8 cellular contexts compared by ENCODE assay signal in the genomic region with DNA sequence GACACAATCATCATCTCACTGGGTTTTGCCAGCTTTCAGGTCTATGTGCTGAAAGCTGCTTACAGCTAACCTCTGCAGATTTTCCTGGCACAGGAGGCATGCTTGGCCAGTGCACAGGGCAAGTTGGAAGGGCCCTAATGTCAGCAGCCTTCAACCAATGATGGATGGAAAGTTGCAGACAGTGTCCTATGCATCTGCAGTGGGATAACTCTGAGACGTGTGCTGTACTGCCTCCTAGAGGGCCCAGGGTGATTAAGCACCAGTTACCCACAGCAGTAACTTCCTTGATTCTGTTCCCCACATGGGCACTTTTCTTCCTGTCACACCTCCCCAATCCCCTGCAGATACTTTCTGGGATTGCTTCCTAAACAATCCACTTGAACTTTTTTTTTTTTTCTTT. TPM values are rescaled to one million over a fixed set of nuclear protein-coding genes. Genes with fewer than 3 reads are reported as not detected.
DNase-seq lines count a peak whose midpoint lies in the region; ATAC-seq, FAIRE-seq and TF ChIP-seq lines count a peak whose summit lies in the region.

No MANE protein-coding gene starts in this region.

- H3K27me3 ChIP-seq in AG04450 (ENCODE audit: control insufficient read depth, insufficient read depth, low read length): peaks cover 2% of the 10 kb centered on the region
- no peaks in the 10 kb centered on the region for H3K27me3 ChIP-seq in Karpas-422 (ENCODE audit: low read length)
- H3K27me3 ChIP-seq in GM12878 (replicated peaks in 1 of 2; ENCODE audit: control insufficient read depth in 2 of 2, insufficient read depth in 2 of 2, low read length in 1 of 2): no peaks in the 10 kb centered on the region

- no TSS peak for BruUV-seq in GM12878 (replicated peaks; lab: Mats Ljungman, UMichigan)

- SMC1A ChIA-PET in GM12878 (lab: Charles Lee; ENCODE audit: uncharacterized antibody, unreplicated experiment): interaction anchor here (0.8 to 4.3 kb wide), 4 partner anchors 15 to 124 kb away, joined by 3 to 29 read pairs (median 13); no protein-coding TSS in a partner anchor

- TF ChIP-seq EP300 in GM12878 (IDR thresholded peaks at IDR 0.05; ENCODE audit: borderline replicate concordance in 1 of 2, control insufficient read depth in 1 of 2, low read depth in 2 of 2, low read length in 2 of 2): no peak

- CTCF ChIA-PET in AG04450 (lab: Charles Lee): interaction anchor here (0.6 to 1.1 kb wide), 2 partner anchors 16 to 28 kb away, joined by 3 to 4 read pairs; no protein-coding TSS in a partner anchor
- CTCF ChIA-PET in GM12878 (lab: Yijun Ruan, JAX): interaction anchor here (1.0 to 5.4 kb wide), 4 partner anchors 15 to 66 kb away, joined by 3 to 45 read pairs (median 5); no protein-coding TSS in a partner anchor

- no peak overlapping the region for H3K27ac Mint-ChIP-seq in osteocyte (ENCODE audit: unreplicated experiment)

- H3K4me1 ChIP-seq in Karpas-422 (ENCODE audit: low read length) (no peaks in the 10 kb centered on the region), GM12878 (ENCODE audit: control insufficient read depth, insufficient read depth, low read length) (no peaks in the 10 kb centered on the region)

- peak; percentile 95 for ATAC-seq in GM12878

- H3K4me3 ChIP-seq in AG04450 (ENCODE audit: low read depth, low read length) (no peak overlapping the region), Karpas-422 (ENCODE audit: low read length) (no peak overlapping the region), GM12878 (no peak overlapping the region)

- TF ChIP-seq POLR2A in GM12891 (IDR thresholded peaks at IDR 0.05; ENCODE audit: low read depth, low read length) (no peak), GM12878 (IDR thresholded peaks at IDR 0.05; ENCODE audit: low read depth, low read length) (no peak)

- RAD21 ChIA-PET in GM12878 (lab: Charles Lee; ENCODE audit: unreplicated experiment): interaction anchor here (1.5 to 2.0 kb wide), 3 partner anchors 15 to 22 kb away, joined by 4 to 9 read pairs (median 5); no protein-coding TSS in a partner anchor

- H3K4me3 Mint-ChIP-seq in osteocyte (ENCODE audit: unreplicated experiment): no peak overlapping the region

- TF ChIP-seq CTCF in AG04450 (IDR thresholded peaks at IDR 0.05; ENCODE audit: low read depth, low read length): peak; percentile 32
- TF ChIP-seq CTCF in GM12878 (IDR thresholded peaks at IDR 0.05 in 2 of 3, conservative IDR thresholded peaks at IDR 0.05 in 1 of 3; ENCODE audit: control insufficient read depth in 2 of 3, extremely low read depth in 1 of 3, insufficient read depth in 1 of 3, low read depth in 3 of 3, low read length in 3 of 3): peak; percentile 64 to 81 (median 70); a peak in 5 of 6 replicates
- TF ChIP-seq CTCF in osteocyte (IDR thresholded peaks at IDR 0.05): peak; percentile 36

- H3K9me3 ChIP-seq in AG04450 (ENCODE audit: control insufficient read depth, insufficient read depth, low read length) (no peaks in the 10 kb centered on the region), Karpas-422 (ENCODE audit: low read length) (no peaks in the 10 kb centered on the region), GM12878 (replicated peaks; ENCODE audit: control insufficient read depth, insufficient read depth, low read length) (no peaks in the 10 kb centered on the region)

- H3K4me2 ChIP-seq in Karpas-422 (ENCODE audit: low read depth, low read length, poor library complexity, severe bottlenecking): no peak overlapping the region
- H3K4me2 ChIP-seq in GM12878 (ENCODE audit: control insufficient read depth, insufficient read depth): no peak overlapping the region

- 0% methylated on average over 1 of the region's 1 CpG for WGBS in GM12878 (ENCODE audit: insufficient coverage, insufficient replicate concordance, low lambda C conversion rate, missing lambda C conversion rate)

- POLR2A ChIA-PET in AG04450 (lab: Yijun Ruan, JAX) (no interaction called here), GM12878 (lab: Charles Lee) (no interaction called here)

- no peaks in the 10 kb centered on the region for H3K9me2 ChIP-seq in Karpas-422 (replicated peaks; ENCODE audit: insufficient read depth, low read length)

- no peak overlapping the region for H3K9ac ChIP-seq in Karpas-422 (ENCODE audit: low read length)
- no peak overlapping the region for H3K9ac ChIP-seq in GM12878 (ENCODE audit: control insufficient read depth, insufficient read depth, low read length)

- H3K9me3 Mint-ChIP-seq in osteocyte (ENCODE audit: unreplicated experiment): no peaks in the 10 kb centered on the region

- H3K27me3 Mint-ChIP-seq in osteocyte (ENCODE audit: unreplicated experiment): peaks cover 26% of the 10 kb centered on the region

- no peak overlapping the region for H2AFZ ChIP-seq in Karpas-422 (ENCODE audit: low read length)
- H2AFZ ChIP-seq in GM12878 (ENCODE audit: control insufficient read depth, low read depth, low read length): no peak overlapping the region

- no peak for DNase-seq in AG04450 (ENCODE audit: low read depth, low spot score)
- peak; percentile 47 for DNase-seq in GM12891 (ENCODE audit: insufficient read length, low spot score)
- DNase-seq in Karpas-422: peak; percentile 78
- no peak for DNase-seq in GM12878 (ENCODE audit: low read depth, low spot score)
- DNase-seq in osteocyte (ENCODE audit: extremely low spot score, unreplicated experiment): no peak
- no peak for DNase-seq in NCI-H1105 treated with DMSO at 0.1 percent for 48 hours (lab: John Stamatoyannopoulos, UW)
- DNase-seq in hippocampal formation (lab: John Stamatoyannopoulos, UW): no peak
- DNase-seq in effector CD4-positive, alpha-beta T cell: no peak

- intact Hi-C loops in GM12878 (cut with micrococcal nuclease; ENCODE audit: unreplicated experiment): no loop called here

- no peaks in the 10 kb centered on the region for H3K36me3 Mint-ChIP-seq in osteocyte (ENCODE audit: unreplicated experiment)

- H3K36me3 ChIP-seq in Karpas-422 (ENCODE audit: insufficient read depth, low read length) (no peaks in the 10 kb centered on the region), GM12878 (ENCODE audit: control insufficient read depth in 2 of 2, insufficient read depth in 2 of 2, low read length in 1 of 2) (no peaks in the 10 kb centered on the region)

- peak; percentile 71 for TF ChIP-seq RAD21 in GM12878 (IDR thresholded peaks at IDR 0.05; ENCODE audit: insufficient read depth, low read depth, low read length)

- no peaks in the 10 kb centered on the region for H3K4me1 Mint-ChIP-seq in osteocyte (ENCODE audit: unreplicated experiment)

- FAIRE-seq in GM12891 (lab: Jason Lieb, UNC): peak; percentile 60
- no peak for FAIRE-seq in GM12878 (lab: Jason Lieb, UNC)

- H3K79me2 ChIP-seq in Karpas-422 (ENCODE audit: low read length): no peaks in the 10 kb centered on the region
- H3K79me2 ChIP-seq in GM12878 (ENCODE audit: control insufficient read depth, insufficient read depth, low read length): no peaks in the 10 kb centered on the region

- H3K27ac ChIP-seq in AG04450 (ENCODE audit: low read depth, low read length) (no peak overlapping the region), Karpas-422 (ENCODE audit: low read length) (no peak overlapping the region), GM12878 (ENCODE audit: control insufficient read depth, insufficient read depth) (no peak overlapping the region)

- H4K20me1 ChIP-seq in Karpas-422 (ENCODE audit: insufficient read depth, low read depth, low read length) (0 out of 2 replicates have a peak, but pooled peaks cover 4% of the 10 kb centered on the region), GM12878 (ENCODE audit: control insufficient read depth, insufficient read depth) (no peaks in the 10 kb centered on the region)

- in situ Hi-C loops in GM12878 (cut with MboI): no loop called here

RNA-seq across cellular contexts. Expression of gene OVOL2, which starts 38.6 kb away (rescaled TPM):
- polyA plus RNA-seq in AG04450 (2011; rRNA removed) (not detected in 2 replicates), GM12878 (2011; rRNA removed) (not detected in 2 replicates), GM12878 (2014; fragmentation: Illumina TruSeq; extraction: Trizol) (not detected in 2 replicates), GM12878 (2014; fragmentation: Nextera tagmentation; extraction: Ambion mirVana) (not detected), GM12878 (2014; rRNA removed) (not detected in 2 replicates), GM12878 (2016; fragmentation: Nextera tagmentation; extraction: Ambion mirVana) (not detected)
- polyA minus RNA-seq in AG04450 (2011; rRNA and poly(A)+ RNA removed): not detected in 2 replicates
- not detected for polyA plus RNA-seq in GM12891 (2012; ENCODE audit: low read depth, missing spikeins)
- total RNA-seq in Karpas-422 (2014; rRNA removed; shearing (Covaris generic); ENCODE audit: low replicate concordance): not detected in 2 replicates
- not detected in 2 replicates for total RNA-seq in GM12878 (2013; cell fraction: nucleolus; rRNA removed)
- total RNA-seq in GM12878 (2014; rRNA removed) (not detected in 2 replicates), GM12878 (2014; rRNA removed; fragmentation: Illumina TruSeq; extraction: Trizol) (not detected in 2 replicates), GM12878 (2021) (not detected in 2 replicates), osteocyte (not detected in 2 replicates)
- not detected for polyA plus RNA-seq in GM12878 (2011; ENCODE audit: low read depth)
- not detected in 2 replicates for polyA plus RNA-seq in GM12878 (2011; cell fraction: cytosol; rRNA removed)
- polyA plus RNA-seq in GM12878 (2011; cell fraction: nucleus; rRNA removed): not detected in 2 replicates
- polyA plus RNA-seq in GM12878 (2012): not detected in 2 replicates
- polyA minus RNA-seq in GM12878 (2011; rRNA and poly(A)+ RNA removed): not detected in 2 replicates
- polyA minus RNA-seq in GM12878 (2011; cell fraction: cytosol; rRNA and poly(A)+ RNA removed): not detected in 2 replicates
- not detected in 2 replicates for polyA minus RNA-seq in GM12878 (2011; cell fraction: nucleus; rRNA and poly(A)+ RNA removed)

RNA-seq across cellular contexts. Expression of gene MGME1, which starts 50.2 kb away (rescaled TPM):
- polyA plus RNA-seq in AG04450 (2011; rRNA removed) (9.9 and 13.5 TPM in 2 replicates), GM12878 (2011; rRNA removed) (35.2 and 46.4 TPM in 2 replicates), GM12878 (2014; fragmentation: Illumina TruSeq; extraction: Trizol) (44.8 and 48.9 TPM in 2 replicates), GM12878 (2014; fragmentation: Nextera tagmentation; extraction: Ambion mirVana) (10 to 100 TPM; 13.4 to 14.1 TPM), GM12878 (2014; rRNA removed) (21.2 and 24.7 TPM in 2 replicates), GM12878 (2016; fragmentation: Nextera tagmentation; extraction: Ambion mirVana) (10 to 100 TPM; 37.9 to 40.8 TPM)
- 8.7 and 11.0 TPM in 2 replicates for polyA minus RNA-seq in AG04450 (2011; rRNA and poly(A)+ RNA removed)
- polyA plus RNA-seq in GM12891 (2012; ENCODE audit: low read depth, missing spikeins): 21.8 TPM
- 23.3 and 26.5 TPM in 2 replicates for total RNA-seq in Karpas-422 (2014; rRNA removed; shearing (Covaris generic); ENCODE audit: low replicate concordance)
- total RNA-seq in GM12878 (2013; cell fraction: nucleolus; rRNA removed): 31.0 and 35.6 TPM in 2 replicates
- total RNA-seq in GM12878 (2014; rRNA removed) (15.7 and 18.0 TPM in 2 replicates), GM12878 (2014; rRNA removed; fragmentation: Illumina TruSeq; extraction: Trizol) (33.6 and 33.7 TPM in 2 replicates), GM12878 (2021) (26.8 and 27.6 TPM in 2 replicates), osteocyte (38.5 and 40.5 TPM in 2 replicates)
- polyA plus RNA-seq in GM12878 (2011; ENCODE audit: low read depth): 24.8 TPM
- polyA plus RNA-seq in GM12878 (2011; cell fraction: cytosol; rRNA removed): 16.6 and 18.2 TPM in 2 replicates
- polyA plus RNA-seq in GM12878 (2011; cell fraction: nucleus; rRNA removed): 15.8 and 17.2 TPM in 2 replicates
- 23.4 and 24.9 TPM in 2 replicates for polyA plus RNA-seq in GM12878 (2012)
- polyA minus RNA-seq in GM12878 (2011; rRNA and poly(A)+ RNA removed): 23.3 and 27.0 TPM in 2 replicates
- 14.6 and 16.2 TPM in 2 replicates for polyA minus RNA-seq in GM12878 (2011; cell fraction: cytosol; rRNA and poly(A)+ RNA removed)
- 18.8 and 21.9 TPM in 2 replicates for polyA minus RNA-seq in GM12878 (2011; cell fraction: nucleus; rRNA and poly(A)+ RNA removed)

RNA-seq across cellular contexts. Expression of gene SNX5, which starts 50.5 kb away (rescaled TPM):
- 109 and 150 TPM in 2 replicates for polyA plus RNA-seq in AG04450 (2011; rRNA removed)
- 96.3 and 104 TPM in 2 replicates for polyA minus RNA-seq in AG04450 (2011; rRNA and poly(A)+ RNA removed)
- 178 TPM for polyA plus RNA-seq in GM12891 (2012; ENCODE audit: low read depth, missing spikeins)
- total RNA-seq in Karpas-422 (2014; rRNA removed; shearing (Covaris generic); ENCODE audit: low replicate concordance): 195 and 298 TPM in 2 replicates
- 632 and 668 TPM in 2 replicates for total RNA-seq in GM12878 (2013; cell fraction: nucleolus; rRNA removed)
- total RNA-seq in GM12878 (2014; rRNA removed): 254 and 275 TPM in 2 replicates
- total RNA-seq in GM12878 (2014; rRNA removed; fragmentation: Illumina TruSeq; extraction: Trizol): 303 and 316 TPM in 2 replicates
- 216 and 236 TPM in 2 replicates for total RNA-seq in GM12878 (2021)
- polyA plus RNA-seq in GM12878 (2011; ENCODE audit: low read depth): 155 TPM
- 288 and 497 TPM in 2 replicates for polyA plus RNA-seq in GM12878 (2011; rRNA removed)
- polyA plus RNA-seq in GM12878 (2011; cell fraction: cytosol; rRNA removed): 153 and 185 TPM in 2 replicates
- polyA plus RNA-seq in GM12878 (2011; cell fraction: nucleus; rRNA removed): 284 and 322 TPM in 2 replicates
- 206 and 209 TPM in 2 replicates for polyA plus RNA-seq in GM12878 (2012)
- 301 and 362 TPM in 2 replicates for polyA plus RNA-seq in GM12878 (2014; fragmentation: Illumina TruSeq; extraction: Trizol)
- 100 to 1,000 TPM in 1 of 2 experiments, 10 to 100 TPM in 1; 92.9 to 152 TPM for polyA plus RNA-seq in GM12878 (2014; fragmentation: Nextera tagmentation; extraction: Ambion mirVana)
- 242 and 292 TPM in 2 replicates for polyA plus RNA-seq in GM12878 (2014; rRNA removed)
- polyA plus RNA-seq in GM12878 (2016; fragmentation: Nextera tagmentation; extraction: Ambion mirVana): 100 to 1,000 TPM; 154 to 178 TPM
- polyA minus RNA-seq in GM12878 (2011; rRNA and poly(A)+ RNA removed): 166 and 193 TPM in 2 replicates
- polyA minus RNA-seq in GM12878 (2011; cell fraction: cytosol; rRNA and poly(A)+ RNA removed): 77.5 and 93.6 TPM in 2 replicates
- polyA minus RNA-seq in GM12878 (2011; cell fraction: nucleus; rRNA and poly(A)+ RNA removed): 192 and 319 TPM in 2 replicates
- total RNA-seq in osteocyte: 140 and 147 TPM in 2 replicates

Comparison
In these comparisons a context has a peak if more than half of its experiments do, and no peak if none do; other contexts are left out.
1. DNase-seq: peak in GM12891 (single experiment) and Karpas-422 (single experiment); none in AG04450 (single experiment), GM12878 (single experiment), osteocyte (single experiment), NCI-H1105 treated with DMSO at 0.1 percent for 48 hours (single experiment), hippocampal formation (0 of 2) and effector CD4-positive, alpha-beta T cell (single experiment).
2. Peak in every context shown above with its lines, with median percentiles within 50 percentile points of each other: CTCF ChIP-seq.